Comparison of ENCODE assay signal across 6 cellular contexts in genomic region chr22:39063904-39064303, GRCh38. TPM values are rescaled to one million over a fixed set of nuclear protein-coding genes. Genes with fewer than 3 reads are reported as not detected.
"Had no signal": no experiment of that assay in that cellular context is flagged by ENCODE, and none has a peak within 500 bp of the region (broad histone marks: within the 10 kb centered on the region; RNA-seq: fewer than 3 reads in every experiment).

No MANE protein-coding gene starts in this region.

RNA-seq across cellular contexts. Expression of gene APOBEC3H, which starts 33.1 kb away (rescaled TPM):
- total RNA-seq: aorta, liver, neural crest cell, osteoblast had no signal
- polyA plus RNA-seq: aorta had no signal

RNA-seq across cellular contexts. Expression of gene APOBEC3D, which starts 43.0 kb away (rescaled TPM):
- total RNA-seq: foreskin keratinocyte, suprapubic skin had no signal
